2 cellular contexts compared by ENCODE assay signal in the genomic region with DNA sequence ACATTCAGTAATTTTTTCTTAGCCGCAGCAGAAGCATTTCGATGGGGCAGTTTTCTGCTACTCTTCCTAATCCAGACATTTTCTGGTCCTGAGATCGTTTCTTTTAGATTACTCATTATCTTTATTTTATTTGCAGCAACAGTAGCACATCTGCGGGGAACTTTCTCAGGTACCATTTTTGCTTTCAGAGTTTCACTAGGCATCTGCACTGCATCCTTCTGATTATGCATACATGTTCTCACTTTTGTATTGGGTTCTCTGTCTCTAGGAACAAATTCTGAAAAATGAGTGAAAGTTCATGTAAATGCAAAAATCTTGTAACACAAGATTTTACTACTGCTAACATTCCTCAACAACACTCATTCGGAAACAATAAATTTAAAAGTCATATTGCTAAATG.
TF ChIP-seq lines count a peak whose summit lies in the region.

No MANE protein-coding gene starts in this region.

TF ChIP-seq in GM23338, 12 proteins besides CTCF, POLR2A, EP300 and RAD21:
- TF ChIP-seq, protein P1, sequence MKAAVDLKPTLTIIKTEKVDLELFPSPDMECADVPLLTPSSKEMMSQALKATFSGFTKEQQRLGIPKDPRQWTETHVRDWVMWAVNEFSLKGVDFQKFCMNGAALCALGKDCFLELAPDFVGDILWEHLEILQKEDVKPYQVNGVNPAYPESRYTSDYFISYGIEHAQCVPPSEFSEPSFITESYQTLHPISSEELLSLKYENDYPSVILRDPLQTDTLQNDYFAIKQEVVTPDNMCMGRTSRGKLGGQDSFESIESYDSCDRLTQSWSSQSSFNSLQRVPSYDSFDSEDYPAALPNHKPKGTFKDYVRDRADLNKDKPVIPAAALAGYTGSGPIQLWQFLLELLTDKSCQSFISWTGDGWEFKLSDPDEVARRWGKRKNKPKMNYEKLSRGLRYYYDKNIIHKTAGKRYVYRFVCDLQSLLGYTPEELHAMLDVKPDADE (IDR thresholded peaks at IDR 0.05), result no peak
- TF ChIP-seq, protein P2, sequence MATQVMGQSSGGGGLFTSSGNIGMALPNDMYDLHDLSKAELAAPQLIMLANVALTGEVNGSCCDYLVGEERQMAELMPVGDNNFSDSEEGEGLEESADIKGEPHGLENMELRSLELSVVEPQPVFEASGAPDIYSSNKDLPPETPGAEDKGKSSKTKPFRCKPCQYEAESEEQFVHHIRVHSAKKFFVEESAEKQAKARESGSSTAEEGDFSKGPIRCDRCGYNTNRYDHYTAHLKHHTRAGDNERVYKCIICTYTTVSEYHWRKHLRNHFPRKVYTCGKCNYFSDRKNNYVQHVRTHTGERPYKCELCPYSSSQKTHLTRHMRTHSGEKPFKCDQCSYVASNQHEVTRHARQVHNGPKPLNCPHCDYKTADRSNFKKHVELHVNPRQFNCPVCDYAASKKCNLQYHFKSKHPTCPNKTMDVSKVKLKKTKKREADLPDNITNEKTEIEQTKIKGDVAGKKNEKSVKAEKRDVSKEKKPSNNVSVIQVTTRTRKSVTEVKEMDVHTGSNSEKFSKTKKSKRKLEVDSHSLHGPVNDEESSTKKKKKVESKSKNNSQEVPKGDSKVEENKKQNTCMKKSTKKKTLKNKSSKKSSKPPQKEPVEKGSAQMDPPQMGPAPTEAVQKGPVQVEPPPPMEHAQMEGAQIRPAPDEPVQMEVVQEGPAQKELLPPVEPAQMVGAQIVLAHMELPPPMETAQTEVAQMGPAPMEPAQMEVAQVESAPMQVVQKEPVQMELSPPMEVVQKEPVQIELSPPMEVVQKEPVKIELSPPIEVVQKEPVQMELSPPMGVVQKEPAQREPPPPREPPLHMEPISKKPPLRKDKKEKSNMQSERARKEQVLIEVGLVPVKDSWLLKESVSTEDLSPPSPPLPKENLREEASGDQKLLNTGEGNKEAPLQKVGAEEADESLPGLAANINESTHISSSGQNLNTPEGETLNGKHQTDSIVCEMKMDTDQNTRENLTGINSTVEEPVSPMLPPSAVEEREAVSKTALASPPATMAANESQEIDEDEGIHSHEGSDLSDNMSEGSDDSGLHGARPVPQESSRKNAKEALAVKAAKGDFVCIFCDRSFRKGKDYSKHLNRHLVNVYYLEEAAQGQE (IDR thresholded peaks at IDR 0.05; ENCODE audit: unreplicated experiment), result no peak
- TF ChIP-seq STAT1 (IDR thresholded peaks at IDR 0.05; ENCODE audit: unreplicated experiment) (no peak), POLR2AphosphoS5 (IDR thresholded peaks at IDR 0.05; ENCODE audit: low read depth) (no peak), EZH2phosphoT487 (IDR thresholded peaks at IDR 0.05; ENCODE audit: unreplicated experiment) (no peak), JUNB (IDR thresholded peaks at IDR 0.05; ENCODE audit: unreplicated experiment) (no peak), ZNF114 (CRISPR knock-in tag; IDR thresholded peaks at IDR 0.05) (no peak), EZH2 (IDR thresholded peaks at IDR 0.05; ENCODE audit: low read depth, unreplicated experiment) (no peak), ZNF331 (CRISPR knock-in tag; IDR thresholded peaks at IDR 0.05; ENCODE audit: low read depth) (no peak), CREB1 (CRISPR knock-in tag; IDR thresholded peaks at IDR 0.05; ENCODE audit: low read depth) (no peak), NANOG (IDR thresholded peaks at IDR 0.05; ENCODE audit: borderline replicate concordance) (no peak)

TF ChIP-seq in HepG2, 621 proteins besides CTCF, POLR2A, EP300 and RAD21:
- TF ChIP-seq, protein P3, sequence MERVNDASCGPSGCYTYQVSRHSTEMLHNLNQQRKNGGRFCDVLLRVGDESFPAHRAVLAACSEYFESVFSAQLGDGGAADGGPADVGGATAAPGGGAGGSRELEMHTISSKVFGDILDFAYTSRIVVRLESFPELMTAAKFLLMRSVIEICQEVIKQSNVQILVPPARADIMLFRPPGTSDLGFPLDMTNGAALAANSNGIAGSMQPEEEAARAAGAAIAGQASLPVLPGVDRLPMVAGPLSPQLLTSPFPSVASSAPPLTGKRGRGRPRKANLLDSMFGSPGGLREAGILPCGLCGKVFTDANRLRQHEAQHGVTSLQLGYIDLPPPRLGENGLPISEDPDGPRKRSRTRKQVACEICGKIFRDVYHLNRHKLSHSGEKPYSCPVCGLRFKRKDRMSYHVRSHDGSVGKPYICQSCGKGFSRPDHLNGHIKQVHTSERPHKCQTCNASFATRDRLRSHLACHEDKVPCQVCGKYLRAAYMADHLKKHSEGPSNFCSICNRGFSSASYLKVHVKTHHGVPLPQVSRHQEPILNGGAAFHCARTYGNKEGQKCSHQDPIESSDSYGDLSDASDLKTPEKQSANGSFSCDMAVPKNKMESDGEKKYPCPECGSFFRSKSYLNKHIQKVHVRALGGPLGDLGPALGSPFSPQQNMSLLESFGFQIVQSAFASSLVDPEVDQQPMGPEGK (CRISPR knock-in tag; IDR thresholded peaks at IDR 0.05), result no peak
- TF ChIP-seq RFXANK (CRISPR knock-in tag; IDR thresholded peaks at IDR 0.05) (no peak), ZNF160 (CRISPR knock-in tag; IDR thresholded peaks at IDR 0.05) (no peak), SMC3 (IDR thresholded peaks at IDR 0.05; ENCODE audit: low read length) (no peak), ZNF747 (CRISPR knock-in tag; IDR thresholded peaks at IDR 0.05; ENCODE audit: borderline replicate concordance) (no peak), DNMT3B (CRISPR knock-in tag; conservative IDR thresholded peaks at IDR 0.05) (no peak), ZNF776 (CRISPR knock-in tag; IDR thresholded peaks at IDR 0.05) (no peak), ZSCAN31 (CRISPR knock-in tag; IDR thresholded peaks at IDR 0.05; ENCODE audit: low read depth) (no peak)
- TF ChIP-seq, protein P4, sequence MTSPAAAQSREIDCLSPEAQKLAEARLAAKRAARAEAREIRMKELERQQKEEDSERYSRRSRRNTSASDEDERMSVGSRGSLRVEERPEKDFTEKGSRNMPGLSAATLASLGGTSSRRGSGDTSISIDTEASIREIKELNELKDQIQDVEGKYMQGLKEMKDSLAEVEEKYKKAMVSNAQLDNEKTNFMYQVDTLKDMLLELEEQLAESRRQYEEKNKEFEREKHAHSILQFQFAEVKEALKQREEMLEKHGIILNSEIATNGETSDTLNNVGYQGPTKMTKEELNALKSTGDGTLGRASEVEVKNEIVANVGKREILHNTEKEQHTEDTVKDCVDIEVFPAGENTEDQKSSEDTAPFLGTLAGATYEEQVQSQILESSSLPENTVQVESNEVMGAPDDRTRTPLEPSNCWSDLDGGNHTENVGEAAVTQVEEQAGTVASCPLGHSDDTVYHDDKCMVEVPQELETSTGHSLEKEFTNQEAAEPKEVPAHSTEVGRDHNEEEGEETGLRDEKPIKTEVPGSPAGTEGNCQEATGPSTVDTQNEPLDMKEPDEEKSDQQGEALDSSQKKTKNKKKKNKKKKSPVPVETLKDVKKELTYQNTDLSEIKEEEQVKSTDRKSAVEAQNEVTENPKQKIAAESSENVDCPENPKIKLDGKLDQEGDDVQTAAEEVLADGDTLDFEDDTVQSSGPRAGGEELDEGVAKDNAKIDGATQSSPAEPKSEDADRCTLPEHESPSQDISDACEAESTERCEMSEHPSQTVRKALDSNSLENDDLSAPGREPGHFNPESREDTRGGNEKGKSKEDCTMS (CRISPR knock-in tag; conservative IDR thresholded peaks at IDR 0.05), result no peak
- TF ChIP-seq, protein P5, sequence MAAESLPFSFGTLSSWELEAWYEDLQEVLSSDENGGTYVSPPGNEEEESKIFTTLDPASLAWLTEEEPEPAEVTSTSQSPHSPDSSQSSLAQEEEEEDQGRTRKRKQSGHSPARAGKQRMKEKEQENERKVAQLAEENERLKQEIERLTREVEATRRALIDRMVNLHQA (CRISPR knock-in tag; IDR thresholded peaks at IDR 0.05), result no peak
- TF ChIP-seq, protein P6, sequence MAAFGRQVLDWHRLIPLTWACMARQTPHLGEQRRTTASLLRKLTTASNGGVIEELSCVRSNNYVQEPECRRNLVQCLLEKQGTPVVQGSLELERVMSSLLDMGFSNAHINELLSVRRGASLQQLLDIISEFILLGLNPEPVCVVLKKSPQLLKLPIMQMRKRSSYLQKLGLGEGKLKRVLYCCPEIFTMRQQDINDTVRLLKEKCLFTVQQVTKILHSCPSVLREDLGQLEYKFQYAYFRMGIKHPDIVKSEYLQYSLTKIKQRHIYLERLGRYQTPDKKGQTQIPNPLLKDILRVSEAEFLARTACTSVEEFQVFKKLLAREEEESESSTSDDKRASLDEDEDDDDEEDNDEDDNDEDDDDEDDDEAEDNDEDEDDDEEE (CRISPR knock-in tag; IDR thresholded peaks at IDR 0.05), result no peak
